ENCODE assay signal across 21 cellular contexts in genomic region chr14:93245764-93246420, GRCh38. TPM values are rescaled to one million over a fixed set of nuclear protein-coding genes. Genes with fewer than 3 reads are reported as not detected.
DNase-seq lines count a peak whose midpoint lies in the region; ATAC-seq and TF ChIP-seq lines count a peak whose summit lies in the region.
"Had no signal": no experiment of that assay in that cellular context is flagged by ENCODE, and none has a peak within 500 bp of the region (broad histone marks: within the 10 kb centered on the region; RNA-seq: fewer than 3 reads in every experiment).

No MANE protein-coding gene starts in this region.

- H3K27me3 ChIP-seq in Caco-2 (replicated peaks; ENCODE audit: control insufficient read depth, insufficient read depth, low read length), result no peaks in the 10 kb centered on the region
- no peaks in the 10 kb centered on the region for H3K27me3 ChIP-seq in GM23248 (replicated peaks; ENCODE audit: insufficient read depth)
- no peaks in the 10 kb centered on the region for H3K27me3 ChIP-seq in MG63
- no peaks in the 10 kb centered on the region for H3K27me3 ChIP-seq in body of pancreas
- H3K27me3 ChIP-seq: Peyer's patch, SJSA1 had no signal

- WGBS in GM23248 (ENCODE audit: low coverage in 1 of 2, low lambda C conversion rate in 2 of 2, missing lambda C conversion rate in 2 of 2), 2 experiments, result 86 to 87% methylated on average over 10 of the region's 10 CpGs
- 84 to 85% methylated on average over 10 of the region's 10 CpGs for WGBS in body of pancreas, 2 donors

- H3K27me3 Mint-ChIP-seq in Caco-2 (ENCODE audit: insufficient read depth, unreplicated experiment), result no peaks in the 10 kb centered on the region
- H3K27me3 Mint-ChIP-seq in T-helper 17 cell, result no peaks in the 10 kb centered on the region
- H3K27me3 Mint-ChIP-seq: B cell had no signal

- H3K4me2 ChIP-seq in GM23248 (ENCODE audit: unreplicated experiment), result peak overlapping the region; percentile 14
- H3K4me2 ChIP-seq: A549, KMS-11 had no signal

- no peak overlapping the region for H3K4me3 ChIP-seq in Caco-2 (ENCODE audit: low read depth, low read length)
- no peak overlapping the region for H3K4me3 ChIP-seq in GM23248
- no peak overlapping the region for H3K4me3 ChIP-seq in MG63
- no peak overlapping the region for H3K4me3 ChIP-seq in body of pancreas
- H3K4me3 ChIP-seq: A549, Peyer's patch, SJSA1 had no signal

- DNase-seq in Caco-2 (no peak), GM23248 (peak; percentile 35), T-helper 17 cell (no peak), renal cortical epithelial cell (ENCODE audit: low read depth) (peak; percentile 52), NCI-H82 (lab: John Stamatoyannopoulos, UW) (no peak), MG63 (no peak), body of pancreas (no peak), DMS114 treated with DMSO at 0.1 percent for 48 hours (lab: John Stamatoyannopoulos, UW; ENCODE audit: unreplicated experiment) (no peak)
- DNase-seq: DND-41, GOT3, MV-4-11, NCI-H1105 treated with DMSO at 0.1 percent for 48 hours, NCI-H2081, NCI-H510A, Peyer's patch had no signal

- H3K4me3 Mint-ChIP-seq in Caco-2 (ENCODE audit: unreplicated experiment) (no peak overlapping the region), T-helper 17 cell (no peak overlapping the region)
- H3K4me3 Mint-ChIP-seq: B cell, CD14-positive monocyte had no signal

- H3K4me1 ChIP-seq in Caco-2 (no peaks in the 10 kb centered on the region), GM23248 (ENCODE audit: insufficient read depth) (peaks cover 10% of the 10 kb centered on the region), body of pancreas (no peaks in the 10 kb centered on the region)
- H3K4me1 ChIP-seq: Peyer's patch had no signal

- no peak overlapping the region for H2AFZ ChIP-seq in GM23248

- no peaks in the 10 kb centered on the region for H3K9me2 ChIP-seq in GM23248 (ENCODE audit: insufficient read depth)

- no peaks in the 10 kb centered on the region for H4K20me1 ChIP-seq in GM23248 (ENCODE audit: insufficient read depth)

- no peaks in the 10 kb centered on the region for H3K79me2 ChIP-seq in GM23248 (ENCODE audit: insufficient read depth)

- H3K27ac Mint-ChIP-seq in Caco-2 (ENCODE audit: unreplicated experiment) (peak overlapping the region; percentile 68), T-helper 17 cell (peak overlapping the region; percentile 60)
- H3K27ac Mint-ChIP-seq: CD14-positive monocyte had no signal

- BruUV-seq in Caco-2 (replicated peaks; lab: Mats Ljungman, UMichigan), result no TSS peak

- peak overlapping the region; percentile 14 for H3K9ac ChIP-seq in GM23248
- H3K9ac ChIP-seq: KMS-11 had no signal

- TF ChIP-seq CTCF in Caco-2 (IDR thresholded peaks at IDR 0.05; ENCODE audit: insufficient read depth in 1 of 2, low read depth in 1 of 2, low read length in 1 of 2, severe bottlenecking in 1 of 2, unreplicated experiment in 1 of 2), result no peak
- TF ChIP-seq CTCF in body of pancreas (IDR thresholded peaks at IDR 0.05), result no peak

- peaks cover 1% of the 10 kb centered on the region; the same call in 1 of the 2 replicates for H3K36me3 ChIP-seq in Caco-2 (ENCODE audit: control insufficient read depth, insufficient read depth, low read length)
- H3K36me3 ChIP-seq in GM23248 (ENCODE audit: low read depth), result peaks cover 52% of the 10 kb centered on the region
- H3K36me3 ChIP-seq in MG63, result no peaks in the 10 kb centered on the region; the same call in 1 of the 2 replicates
- peaks cover 0 to 25% of the 10 kb centered on the region in 2 donors for H3K36me3 ChIP-seq in body of pancreas (replicated peaks in 1 of 2; ENCODE audit: insufficient read depth in 1 of 2, low read depth in 2 of 2)

- H3K9me3 ChIP-seq in Caco-2 (no peaks in the 10 kb centered on the region), GM23248 (ENCODE audit: low read depth) (no peaks in the 10 kb centered on the region), T-helper 17 cell (ENCODE audit: control insufficient read depth, low read length, poor library complexity, severe bottlenecking) (no peaks in the 10 kb centered on the region), MG63 (no peaks in the 10 kb centered on the region), body of pancreas (no peaks in the 10 kb centered on the region)
- H3K9me3 ChIP-seq: A549, Peyer's patch, SJSA1 had no signal

- POLR2A ChIA-PET in Caco-2 (lab: Charles Lee), result no interaction called here

- H3K4me1 Mint-ChIP-seq in Caco-2 (ENCODE audit: low read depth, unreplicated experiment) (peaks cover 7% of the 10 kb centered on the region), T-helper 17 cell (peaks cover 6% of the 10 kb centered on the region)
- H3K4me1 Mint-ChIP-seq: CD14-positive monocyte had no signal

- ATAC-seq in T-helper 17 cell, result no peak
- no peak for ATAC-seq in body of pancreas
- ATAC-seq: A549, HCT116 had no signal

- CTCF ChIA-PET in Caco-2 (lab: Charles Lee), result no interaction called here

- in situ Hi-C loops in GM23248 (cut with MboI), result loop anchor here (25.0 kb wide), 1 partner anchor 291 kb away; no protein-coding TSS in a partner anchor

- H3K27ac ChIP-seq in GM23248, result peak overlapping the region; percentile 21
- H3K27ac ChIP-seq in body of pancreas, result no peak overlapping the region
- H3K27ac ChIP-seq: A549, KMS-11, Peyer's patch, SJSA1 had no signal

- H3K36me3 Mint-ChIP-seq in Caco-2 (ENCODE audit: insufficient read depth, unreplicated experiment) (peaks cover 36% of the 10 kb centered on the region), T-helper 17 cell (ENCODE audit: low read depth) (peaks cover 16% of the 10 kb centered on the region)

- intact Hi-C loops in Caco-2 (cut with micrococcal nuclease; ENCODE audit: unreplicated experiment), result no loop called here
- intact Hi-C loops in body of pancreas (cut with DNase I), result no loop called here

- no peaks in the 10 kb centered on the region for H3K9me3 Mint-ChIP-seq in Caco-2 (ENCODE audit: unreplicated experiment)
- H3K9me3 Mint-ChIP-seq: CD14-positive monocyte had no signal

- H3F3A ChIP-seq in GM23248 (ENCODE audit: insufficient read depth), result peaks cover 9% of the 10 kb centered on the region; the same call in 1 of the 2 replicates

- no peak for TF ChIP-seq POLR2A in body of pancreas (IDR thresholded peaks at IDR 0.05)

RNA-seq across cellular contexts. Expression of gene UBR7, which starts 38.8 kb away (rescaled TPM):
- total RNA-seq in Caco-2 (2022), result 14.3 and 19.6 TPM in 2 replicates
- 28.7 and 42.9 TPM in 2 replicates for total RNA-seq in GM23248 (2014; rRNA removed; shearing (Covaris generic))
- 23.8 and 24.0 TPM in 2 replicates for polyA plus RNA-seq in GM23248 (2016; fragmentation: Nextera tagmentation; extraction: Ambion mirVana)
- 10 to 100 TPM; 12.9 to 14.6 TPM for total RNA-seq in T-helper 17 cell
- total RNA-seq in renal cortical epithelial cell, result 14.8 and 26.5 TPM in 2 replicates
- total RNA-seq in MG63 (2014; rRNA removed; shearing (Covaris generic); ENCODE audit: low replicate concordance), result 18.5 and 25.0 TPM in 2 replicates
- 10 to 100 TPM in 1 of 2 donors, 1 to 10 TPM in 1; 4.9 to 17.4 TPM for total RNA-seq in body of pancreas

RNA-seq across cellular contexts. Expression of gene GON7, which starts 39.0 kb away (rescaled TPM):
- 7.7 and 10.8 TPM in 2 replicates for total RNA-seq in Caco-2 (2022)
- total RNA-seq in GM23248 (2014; rRNA removed; shearing (Covaris generic)), result 13.2 and 16.5 TPM in 2 replicates
- polyA plus RNA-seq in GM23248 (2016; fragmentation: Nextera tagmentation; extraction: Ambion mirVana), result 18.3 and 19.0 TPM in 2 replicates
- total RNA-seq in T-helper 17 cell, result 1 to 10 TPM; 3.1 to 6.7 TPM
- total RNA-seq in renal cortical epithelial cell, result 22.9 and 28.4 TPM in 2 replicates
- 3.8 and 6.0 TPM in 2 replicates for total RNA-seq in MG63 (2014; rRNA removed; shearing (Covaris generic); ENCODE audit: low replicate concordance)
- 10 to 100 TPM in 1 of 2 donors, 1 to 10 TPM in 1; 6.5 to 11.2 TPM for total RNA-seq in body of pancreas

Comparison
In these comparisons a context has a peak if more than half of its experiments do, and no peak if none do; other contexts are left out.
1. DNase-seq: peak in GM23248 (single experiment) and renal cortical epithelial cell (single experiment); none in Caco-2 (0 of 2), T-helper 17 cell (0 of 3), NCI-H82 (single experiment), MG63 (single experiment), body of pancreas (0 of 4) and DMS114 treated with DMSO at 0.1 percent for 48 hours (single experiment).